In the genomic region with DNA sequence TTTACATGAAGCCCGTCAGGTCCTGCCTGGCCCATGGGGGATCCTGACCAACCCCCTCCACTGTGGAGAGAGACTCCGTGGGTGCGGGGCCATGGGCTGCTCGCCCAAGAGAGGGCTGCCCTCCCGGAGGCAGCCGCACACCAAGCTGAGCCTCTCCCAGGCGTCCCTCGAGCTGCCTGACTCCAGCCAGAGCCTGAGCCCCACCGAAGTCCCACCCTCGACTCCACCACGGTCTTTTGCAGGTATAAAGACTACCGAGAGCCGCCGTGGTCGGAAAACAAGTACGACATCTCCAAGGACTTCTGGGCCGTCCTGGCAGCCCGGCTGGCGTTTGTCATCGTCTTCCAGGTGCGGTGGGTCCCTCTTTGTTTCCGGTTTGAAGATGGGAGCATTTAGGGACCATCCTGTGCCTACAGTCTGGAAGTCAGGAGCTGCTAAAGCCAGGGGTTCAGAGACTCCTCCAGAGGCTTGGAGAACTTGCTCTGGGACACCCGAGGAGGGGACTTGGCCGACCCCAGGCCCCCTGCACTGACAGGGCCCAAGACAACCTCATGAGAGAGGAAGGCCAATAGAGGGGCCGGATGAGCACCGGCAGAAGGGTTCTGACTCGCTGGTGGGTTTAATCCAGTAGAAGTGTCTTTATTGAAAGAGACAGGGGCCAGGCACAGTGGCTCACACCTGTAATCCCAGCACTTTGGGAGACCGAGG, we compare ENCODE assay signal across 6 cellular contexts.
"Had no signal": no experiment of that assay in that cellular context is flagged by ENCODE, and none has a peak within 500 bp of the region (broad histone marks: within the 10 kb centered on the region; RNA-seq: fewer than 3 reads in every experiment).

No MANE protein-coding gene starts in this region.

- H3K36me3 Mint-ChIP-seq: IgD-negative memory B cell had no signal

- H3K27ac ChIP-seq: GM23248 had no signal

- H3K9ac ChIP-seq: GM23248 had no signal

- H3K27ac Mint-ChIP-seq: H9, IgD-negative memory B cell had no signal

- H2AFZ ChIP-seq: GM23248 had no signal

- H3K9me3 Mint-ChIP-seq: H9, IgD-negative memory B cell had no signal

- H3K4me3 ChIP-seq: GM23248 had no signal

- H3K4me3 Mint-ChIP-seq: H9, IgD-negative memory B cell had no signal

- H3K4me1 Mint-ChIP-seq: IgD-negative memory B cell had no signal

- DNase-seq: GM23248, GOT3, H9, HCEC 1CT, KBM-7 had no signal
